ENCODE assay signal across 22 cellular contexts in the genomic region with DNA sequence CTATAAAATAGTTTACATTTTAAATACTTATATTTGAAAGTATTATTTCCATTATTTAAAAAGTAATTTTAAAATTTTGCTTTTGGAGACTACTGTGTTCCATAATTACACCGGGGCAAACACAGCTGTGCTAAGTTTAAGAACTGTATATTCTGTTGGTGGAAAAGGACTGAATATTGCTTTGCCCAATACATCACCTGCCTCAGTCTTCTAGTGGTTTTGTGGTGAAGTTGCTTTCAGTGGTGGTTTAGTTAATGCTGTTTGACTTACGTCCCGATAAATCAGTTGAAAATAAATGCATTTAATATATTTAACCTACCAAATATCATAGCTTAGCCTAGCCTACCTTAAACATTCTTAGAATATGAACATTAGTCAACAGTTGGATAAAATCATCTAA. TPM values are rescaled to one million over a fixed set of nuclear protein-coding genes. Genes with fewer than 3 reads are reported as not detected.
DNase-seq lines count a peak whose midpoint lies in the region; ATAC-seq and TF ChIP-seq lines count a peak whose summit lies in the region.
"Had no signal": no experiment of that assay in that cellular context is flagged by ENCODE, and none has a peak within 500 bp of the region (broad histone marks: within the 10 kb centered on the region; RNA-seq: fewer than 3 reads in every experiment).

No MANE protein-coding gene starts in this region.

- peaks cover 7% of the 10 kb centered on the region; the same call in 1 of the 2 replicates for H3F3A ChIP-seq in Loucy (ENCODE audit: low read depth)

- intact Hi-C loops in naive thymus-derived CD4-positive, alpha-beta T cell (cut with micrococcal nuclease), result no loop called here
- intact Hi-C loops in left colon (cut with DNase I, micrococcal nuclease), result no loop called here

- H2AFZ ChIP-seq in Loucy (ENCODE audit: low read length), result no peak overlapping the region
- H2AFZ ChIP-seq: GM23248 had no signal

- H3K9me3 Mint-ChIP-seq in stimulated activated naive CD8-positive, alpha-beta T cell treated with anti-CD3 and anti-CD28 coated beads, Interleukin-15, amount 100 ng/mL, for 72 hours, result no peaks in the 10 kb centered on the region
- H3K9me3 Mint-ChIP-seq in naive thymus-derived CD4-positive, alpha-beta T cell, result no peaks in the 10 kb centered on the region
- H3K9me3 Mint-ChIP-seq: H9, HFFc6 had no signal

- no peak for DNase-seq in stimulated activated naive CD8-positive, alpha-beta T cell treated with anti-CD3 and anti-CD28 coated beads, Interleukin-15, amount 100 ng/mL, for 72 hours
- no peak for DNase-seq in stimulated activated naive CD8-positive, alpha-beta T cell treated with anti-CD3 and anti-CD28 coated beads, Interleukin-15, Interleukin-2, amounts not matched to agents 100 U/mL and 50 U/mL, for 24 hours
- DNase-seq in naive thymus-derived CD4-positive, alpha-beta T cell, result peak in 2 of 9 donors; percentile 12 to 19
- DNase-seq in NCI-H748 treated with DMSO at 0.1 percent for 48 hours (lab: John Stamatoyannopoulos, UW), result no peak
- no peak for DNase-seq in left colon
- DNase-seq: BE2C, Caco-2, GM23248, H9, HFFc6, KG1, NCI-H1105, NCI-H146, NCI-H2029, NCI-H2171, NCI-H524 treated with DMSO at 0.1 percent for 48 hours, PC-3, RPMI8226, SHP77 had no signal

- H3K9me2 ChIP-seq in Loucy (replicated peaks; ENCODE audit: low read depth, low read length), result no peaks in the 10 kb centered on the region

- no peak for TF ChIP-seq CTCF in Loucy (conservative IDR thresholded peaks at IDR 0.05; ENCODE audit: low read length)

- POLR2A ChIA-PET in naive thymus-derived CD4-positive, alpha-beta T cell (lab: Charles Lee), result interaction anchor here (0.6 kb wide), 1 partner anchor 44 kb away, joined by 3 read pairs; no protein-coding TSS in a partner anchor

- H3K79me2 ChIP-seq in Loucy (ENCODE audit: insufficient read depth, low read length), result peaks cover 90% of the 10 kb centered on the region

- H4K20me1 ChIP-seq in Loucy (ENCODE audit: insufficient read depth, low read length, poor library complexity, severe bottlenecking), result peaks cover 66% of the 10 kb centered on the region

- no peaks in the 10 kb centered on the region for H3K9me3 ChIP-seq in Loucy (ENCODE audit: insufficient read depth, low read depth, low read length)
- no peaks in the 10 kb centered on the region for H3K9me3 ChIP-seq in naive thymus-derived CD4-positive, alpha-beta T cell (ENCODE audit: control insufficient read depth in 2 of 3, low read length in 3 of 3)
- H3K9me3 ChIP-seq: BE2C, Caco-2 had no signal

- H3K4me2 ChIP-seq in Loucy (ENCODE audit: low read depth, low read length, poor library complexity, severe bottlenecking), result peak overlapping the region; percentile 26

- CTCF ChIA-PET in naive thymus-derived CD4-positive, alpha-beta T cell (lab: Charles Lee), result interaction anchor here (0.7 to 1.3 kb wide), 2 partner anchors 9 to 60 kb away, joined by 3 to 4 read pairs; no protein-coding TSS in a partner anchor

- H3K9ac ChIP-seq in Loucy (ENCODE audit: low read depth, low read length, poor library complexity, severe bottlenecking), result no peak overlapping the region
- H3K9ac ChIP-seq: GM23248 had no signal

- H3K4me1 Mint-ChIP-seq in stimulated activated naive CD8-positive, alpha-beta T cell treated with anti-CD3 and anti-CD28 coated beads, Interleukin-15, amount 100 ng/mL, for 72 hours, result peaks cover 35% of the 10 kb centered on the region
- H3K4me1 Mint-ChIP-seq in naive thymus-derived CD4-positive, alpha-beta T cell, result peaks cover 21 to 65% (median 56%) of the 10 kb centered on the region in 7 donors
- H3K4me1 Mint-ChIP-seq: H9 had no signal

- peak; percentile 60 for ATAC-seq in stimulated activated naive CD8-positive, alpha-beta T cell treated with anti-CD3 and anti-CD28 coated beads, Interleukin-15, amount 100 ng/mL, for 72 hours
- no peak for ATAC-seq in stimulated activated naive CD8-positive, alpha-beta T cell treated with anti-CD3 and anti-CD28 coated beads, Interleukin-15, Interleukin-2, amounts not matched to agents 100 U/mL and 50 U/mL, for 24 hours
- peak; percentile 45 for ATAC-seq in naive thymus-derived CD4-positive, alpha-beta T cell
- ATAC-seq in HG03571 (IDR thresholded peaks at IDR 0.05; ENCODE audit: unreplicated experiment), result no peak
- ATAC-seq in left colon, result no peak
- ATAC-seq: PC-3 had no signal

- H3K27ac Mint-ChIP-seq in stimulated activated naive CD8-positive, alpha-beta T cell treated with anti-CD3 and anti-CD28 coated beads, Interleukin-15, amount 100 ng/mL, for 72 hours, result no peak overlapping the region
- peak overlapping the region in 2 of 9 donors; percentile 24 to 38 for H3K27ac Mint-ChIP-seq in naive thymus-derived CD4-positive, alpha-beta T cell
- H3K27ac Mint-ChIP-seq: HFFc6 had no signal

- H3K36me3 ChIP-seq in Loucy (ENCODE audit: insufficient read depth, low read length), result peaks cover 9% of the 10 kb centered on the region; the same call in 1 of the 2 replicates
- no peaks in the 10 kb centered on the region for H3K36me3 ChIP-seq in naive thymus-derived CD4-positive, alpha-beta T cell (ENCODE audit: control insufficient read depth in 2 of 3, insufficient read depth in 3 of 3, low read length in 3 of 3)
- H3K36me3 ChIP-seq: BE2C had no signal

- H3K27ac ChIP-seq in naive thymus-derived CD4-positive, alpha-beta T cell (ENCODE audit: low read depth, low read length), result no peak overlapping the region
- H3K27ac ChIP-seq: GM23248, HL-60 had no signal

- H3K4me1 ChIP-seq in Loucy (ENCODE audit: insufficient read depth, low read length, poor library complexity, severe bottlenecking), result peaks cover 24% of the 10 kb centered on the region
- peaks cover 5 to 10% of the 10 kb centered on the region in 2 donors for H3K4me1 ChIP-seq in naive thymus-derived CD4-positive, alpha-beta T cell (ENCODE audit: control insufficient read depth in 2 of 2, insufficient read depth in 2 of 2, low read length in 2 of 2)
- H3K4me1 ChIP-seq: BE2C had no signal

- no peaks in the 10 kb centered on the region for H3K27me3 Mint-ChIP-seq in stimulated activated naive CD8-positive, alpha-beta T cell treated with anti-CD3 and anti-CD28 coated beads, Interleukin-15, amount 100 ng/mL, for 72 hours
- no peaks in the 10 kb centered on the region for H3K27me3 Mint-ChIP-seq in naive thymus-derived CD4-positive, alpha-beta T cell

- H3K36me3 Mint-ChIP-seq in naive thymus-derived CD4-positive, alpha-beta T cell, result peaks cover 0 to 20% (median 12%) of the 10 kb centered on the region in 5 donors

- no peak overlapping the region for H3K4me3 ChIP-seq in Loucy (ENCODE audit: low read length, poor library complexity, severe bottlenecking)
- H3K4me3 ChIP-seq in naive thymus-derived CD4-positive, alpha-beta T cell (ENCODE audit: low read length), result no peak overlapping the region
- H3K4me3 ChIP-seq: GM23248 had no signal

- H3K27me3 ChIP-seq in Loucy (ENCODE audit: insufficient read depth, low read length, poor library complexity, severe bottlenecking), result no peaks in the 10 kb centered on the region
- H3K27me3 ChIP-seq in naive thymus-derived CD4-positive, alpha-beta T cell (ENCODE audit: control insufficient read depth in 2 of 2, insufficient read depth in 2 of 2, low read length in 2 of 2), result no peaks in the 10 kb centered on the region
- H3K27me3 ChIP-seq: BE2C had no signal

- H3K4me3 Mint-ChIP-seq in stimulated activated naive CD8-positive, alpha-beta T cell treated with anti-CD3 and anti-CD28 coated beads, Interleukin-15, amount 100 ng/mL, for 72 hours, result no peak overlapping the region
- peak overlapping the region in 4 of 10 donors; percentile 3 to 32 (median 18) for H3K4me3 Mint-ChIP-seq in naive thymus-derived CD4-positive, alpha-beta T cell
- H3K4me3 Mint-ChIP-seq: H9, HFFc6 had no signal

RNA-seq across cellular contexts. Expression of a gene that starts 23.4 kb away (rescaled TPM):
- 10 to 100 TPM; 22.0 to 27.3 (median 25.8) TPM for total RNA-seq in naive thymus-derived CD4-positive, alpha-beta T cell
- polyA plus RNA-seq in naive thymus-derived CD4-positive, alpha-beta T cell, result 10 to 100 TPM; 25.4 to 42.1 TPM
- total RNA-seq in left colon, result 10 to 100 TPM; 76.2 to 81.9 TPM

Comparison
In these comparisons a context has a peak if more than half of its experiments do, and no peak if none do; other contexts are left out.
1. ATAC-seq: peak in stimulated activated naive CD8-positive, alpha-beta T cell treated with anti-CD3 and anti-CD28 coated beads, Interleukin-15, amount 100 ng/mL, for 72 hours (single experiment) and naive thymus-derived CD4-positive, alpha-beta T cell (single experiment); none in stimulated activated naive CD8-positive, alpha-beta T cell treated with anti-CD3 and anti-CD28 coated beads, Interleukin-15, Interleukin-2, amounts not matched to agents 100 U/mL and 50 U/mL, for 24 hours (single experiment), HG03571 (single experiment) and left colon (single experiment).